Comparison of ENCODE assay signal across 8 cellular contexts in genomic region chr6:30683137-30683979, GRCh38. TPM values are rescaled to one million over a fixed set of nuclear protein-coding genes. Genes with fewer than 3 reads are reported as not detected.
DNase-seq lines count a peak whose midpoint lies in the region; ATAC-seq and TF ChIP-seq lines count a peak whose summit lies in the region.

No MANE protein-coding gene starts in this region.

- H3K27ac Mint-ChIP-seq in HFFc6: peak overlapping the region; percentile 95
- peak overlapping the region; percentile 72 for H3K27ac Mint-ChIP-seq in activated T-cell treated with anti-CD3 and anti-CD28 coated beads, Interleukin-2, amount 50 U/mL, for 72 hours
- peak overlapping the region; percentile 98 for H3K27ac Mint-ChIP-seq in stimulated activated effector memory CD8-positive, alpha-beta T cell treated with anti-CD3 and anti-CD28 coated beads, Interleukin-12 subunit alpha, Interleukin-12 subunit beta, amount 100 ng/mL, for 72 hours

- peak overlapping the region; percentile 69; the same call in 1 of the 2 replicates for H3K9ac ChIP-seq in iPS-20b (ENCODE audit: low read depth, low read length)

- H3K4me1 Mint-ChIP-seq in HFFc6 (ENCODE audit: low read depth): peaks cover 61% of the 10 kb centered on the region
- peaks cover 42% of the 10 kb centered on the region for H3K4me1 Mint-ChIP-seq in activated T-cell treated with anti-CD3 and anti-CD28 coated beads, Interleukin-2, amount 50 U/mL, for 72 hours (ENCODE audit: low read depth)
- peaks cover 56% of the 10 kb centered on the region for H3K4me1 Mint-ChIP-seq in stimulated activated effector memory CD8-positive, alpha-beta T cell treated with anti-CD3 and anti-CD28 coated beads, Interleukin-12 subunit alpha, Interleukin-12 subunit beta, amount 100 ng/mL, for 72 hours

- peaks cover 37% of the 10 kb centered on the region; the same call in 1 of the 2 replicates for H3K4me1 ChIP-seq in iPS-20b (ENCODE audit: insufficient read depth, low read length)

- H3K36me3 ChIP-seq in iPS-20b (ENCODE audit: insufficient read depth, low read depth, low read length): peaks cover 3% of the 10 kb centered on the region; the same call in 1 of the 2 replicates

- no peaks in the 10 kb centered on the region for H3K27me3 ChIP-seq in iPS-20b (ENCODE audit: insufficient read depth, low read length)

- no peak for ATAC-seq in activated T-cell treated with anti-CD3 and anti-CD28 coated beads, Interleukin-2, amount 50 U/mL, for 72 hours (replicated peaks in 1 of 2)
- no peak for ATAC-seq in stimulated activated effector memory CD8-positive, alpha-beta T cell treated with anti-CD3 and anti-CD28 coated beads, Interleukin-12 subunit alpha, Interleukin-12 subunit beta, amount 100 ng/mL, for 72 hours
- no peak for ATAC-seq in HG03460 (IDR thresholded peaks at IDR 0.05; ENCODE audit: unreplicated experiment)
- ATAC-seq in HG03571 (IDR thresholded peaks at IDR 0.05; ENCODE audit: unreplicated experiment): no peak

- DNase-seq in HFFc6 (no peak), SKM-1 treated with dmso at 0.1 percent for 144 hours (lab: John Stamatoyannopoulos, UW; ENCODE audit: unreplicated experiment) (no peak), GM19238 (ENCODE audit: insufficient read length, low spot score) (no peak)
- no peak for DNase-seq in activated T-cell treated with anti-CD3 and anti-CD28 coated beads, Interleukin-2, amount 50 U/mL, for 72 hours
- DNase-seq in stimulated activated effector memory CD8-positive, alpha-beta T cell treated with anti-CD3 and anti-CD28 coated beads, Interleukin-12 subunit alpha, Interleukin-12 subunit beta, amount 100 ng/mL, for 72 hours (ENCODE audit: low spot score in 2 of 2): no peak

- no peaks in the 10 kb centered on the region; the same call in none of the 2 replicates for H3K27me3 Mint-ChIP-seq in HFFc6 (ENCODE audit: insufficient read depth)
- H3K27me3 Mint-ChIP-seq in activated T-cell treated with anti-CD3 and anti-CD28 coated beads, Interleukin-2, amount 50 U/mL, for 72 hours (ENCODE audit: low read depth): no peaks in the 10 kb centered on the region

- no peak for TF ChIP-seq CTCF in HFFc6 (IDR thresholded peaks at IDR 0.05)

- peaks cover 74% of the 10 kb centered on the region for H3K36me3 Mint-ChIP-seq in HFFc6 (ENCODE audit: low read depth)
- H3K36me3 Mint-ChIP-seq in activated T-cell treated with anti-CD3 and anti-CD28 coated beads, Interleukin-2, amount 50 U/mL, for 72 hours (ENCODE audit: insufficient read depth in 2 of 2): peaks cover 40 to 60% of the 10 kb centered on the region in 2 donors
- H3K36me3 Mint-ChIP-seq in stimulated activated effector memory CD8-positive, alpha-beta T cell treated with anti-CD3 and anti-CD28 coated beads, Interleukin-12 subunit alpha, Interleukin-12 subunit beta, amount 100 ng/mL, for 72 hours: peaks cover 93% of the 10 kb centered on the region

- peak overlapping the region; percentile 50 for H3K4me3 ChIP-seq in iPS-20b (ENCODE audit: low read length)

- H3K9me3 Mint-ChIP-seq in HFFc6: no peaks in the 10 kb centered on the region; the same call in 1 of the 2 replicates
- H3K9me3 Mint-ChIP-seq in activated T-cell treated with anti-CD3 and anti-CD28 coated beads, Interleukin-2, amount 50 U/mL, for 72 hours: no peaks in the 10 kb centered on the region
- H3K9me3 Mint-ChIP-seq in stimulated activated effector memory CD8-positive, alpha-beta T cell treated with anti-CD3 and anti-CD28 coated beads, Interleukin-12 subunit alpha, Interleukin-12 subunit beta, amount 100 ng/mL, for 72 hours: no peaks in the 10 kb centered on the region

- peak overlapping the region; percentile 32 for H3K27ac ChIP-seq in iPS-20b (ENCODE audit: low read length)

- peak overlapping the region; percentile 92 for H3K4me3 Mint-ChIP-seq in HFFc6
- H3K4me3 Mint-ChIP-seq in activated T-cell treated with anti-CD3 and anti-CD28 coated beads, Interleukin-2, amount 50 U/mL, for 72 hours: peak overlapping the region; percentile 96 to 98
- peak overlapping the region; percentile 92 for H3K4me3 Mint-ChIP-seq in stimulated activated effector memory CD8-positive, alpha-beta T cell treated with anti-CD3 and anti-CD28 coated beads, Interleukin-12 subunit alpha, Interleukin-12 subunit beta, amount 100 ng/mL, for 72 hours

- no peaks in the 10 kb centered on the region for H3K9me3 ChIP-seq in iPS-20b (ENCODE audit: insufficient read depth, low read depth, low read length)

RNA-seq across cellular contexts. Expression of gene PPP1R18, which starts 3.1 kb away (rescaled TPM):
- 100 to 1,000 TPM; 135 to 149 (median 141) TPM for total RNA-seq in HFFc6 (2021; fragmentation: NEBNext Ultra II Directional; extraction: Animal tissue kit (Norgen Biotek cat#: 25700))
- 100 to 1,000 TPM; 179 to 200 TPM for total RNA-seq in activated T-cell treated with anti-CD3 and anti-CD28 coated beads, Interleukin-2, amount 50 U/mL, for 72 hours

RNA-seq across cellular contexts. Expression of gene NRM, which starts 7.4 kb away (rescaled TPM):
- 10 to 100 TPM; 16.3 to 35.1 (median 31.1) TPM for total RNA-seq in HFFc6 (2021; fragmentation: NEBNext Ultra II Directional; extraction: Animal tissue kit (Norgen Biotek cat#: 25700))
- 10 to 100 TPM; 26.9 to 29.6 TPM for total RNA-seq in activated T-cell treated with anti-CD3 and anti-CD28 coated beads, Interleukin-2, amount 50 U/mL, for 72 hours

RNA-seq across cellular contexts. Expression of gene DHX16, which starts 10.6 kb away (rescaled TPM):
- 10 to 100 TPM; 33.7 to 36.7 (median 35.5) TPM for total RNA-seq in HFFc6 (2021; fragmentation: NEBNext Ultra II Directional; extraction: Animal tissue kit (Norgen Biotek cat#: 25700))
- 10 to 100 TPM; 39.2 to 43.0 TPM for total RNA-seq in activated T-cell treated with anti-CD3 and anti-CD28 coated beads, Interleukin-2, amount 50 U/mL, for 72 hours

RNA-seq across cellular contexts. Expression of gene MDC1, which starts 33.7 kb away (rescaled TPM):
- 10 to 100 TPM; 18.4 to 31.9 (median 28.1) TPM for total RNA-seq in HFFc6 (2021; fragmentation: NEBNext Ultra II Directional; extraction: Animal tissue kit (Norgen Biotek cat#: 25700))
- 100 to 1,000 TPM; 102 to 127 TPM for total RNA-seq in activated T-cell treated with anti-CD3 and anti-CD28 coated beads, Interleukin-2, amount 50 U/mL, for 72 hours

RNA-seq across cellular contexts. Expression of gene C6orf136, which starts 36.4 kb away (rescaled TPM):
- total RNA-seq in HFFc6 (2021; fragmentation: NEBNext Ultra II Directional; extraction: Animal tissue kit (Norgen Biotek cat#: 25700)): 10 to 100 TPM; 12.0 to 19.2 (median 16.4) TPM
- total RNA-seq in activated T-cell treated with anti-CD3 and anti-CD28 coated beads, Interleukin-2, amount 50 U/mL, for 72 hours: 10 to 100 TPM; 25.8 to 36.0 TPM
